8 cellular contexts compared by ENCODE assay signal in genomic region chr2:164910091-164910899, GRCh38. TPM values are rescaled to one million over a fixed set of nuclear protein-coding genes. Genes with fewer than 3 reads are reported as not detected.
A peak's percentile ranks its signal among the peaks of the same experiment; 100 is the strongest.
DNase-seq lines count a peak whose midpoint lies in the region; ATAC-seq and TF ChIP-seq lines count a peak whose summit lies in the region.

No MANE protein-coding gene starts in this region.

- peak overlapping the region; percentile 8; the same call in 1 of the 2 replicates for H2AFZ ChIP-seq in OCI-LY3 (ENCODE audit: low read depth, low read length)

- H3K36me3 ChIP-seq in OCI-LY3 (replicated peaks; ENCODE audit: low read depth, low read length) (no peaks in the 10 kb centered on the region), stomach (no peaks in the 10 kb centered on the region)

- no peaks in the 10 kb centered on the region for H3K36me3 Mint-ChIP-seq in activated CD4-positive, alpha-beta T cell treated with anti-CD3 and anti-CD28 coated beads, Interleukin-2, amount 10 ng/mL, durations not matched to agents 24 days and 14 days (ENCODE audit: low read depth)

- H3K4me3 ChIP-seq in OCI-LY3 (ENCODE audit: low read length) = peak overlapping the region; percentile 41
- H3K4me3 ChIP-seq in fibroblast of the aortic adventitia (ENCODE audit: low read depth, low read length) = no peak overlapping the region
- H3K4me3 ChIP-seq in stomach = no peak overlapping the region

- peak; percentile 79 for DNase-seq in activated CD4-positive, alpha-beta T cell treated with anti-CD3 and anti-CD28 coated beads, Interleukin-2, amount 10 ng/mL, durations not matched to agents 24 days and 14 days
- DNase-seq in activated CD4-positive, alpha-beta T cell treated with anti-CD3 and anti-CD28 coated beads, Interleukin-2, amount 50 U/mL, for 48 hours = no peak
- DNase-seq in fibroblast of the aortic adventitia (ENCODE audit: low read depth) (peak; percentile 48), stomach (peak; percentile 39), Ammon's horn (ENCODE audit: low spot score) (no peak), NK-92 (lab: John Stamatoyannopoulos, UW; ENCODE audit: unreplicated experiment) (no peak)

- no peak for TF ChIP-seq EP300 in stomach (IDR thresholded peaks at IDR 0.05)

- H3K4me2 ChIP-seq in OCI-LY3 (ENCODE audit: low read length) = peak overlapping the region; percentile 67

- TF ChIP-seq POLR2A in stomach (IDR thresholded peaks at IDR 0.05) = no peak

- H3K9ac ChIP-seq in OCI-LY3 (ENCODE audit: low read length) = peak overlapping the region; percentile 45

- WGBS in stomach, 5 donors = 11 to 23% (median 14%) methylated on average over 6 of the region's 6 CpGs

- H3K27ac ChIP-seq in OCI-LY3 (ENCODE audit: low read length) (peak overlapping the region; percentile 76), stomach (peak overlapping the region; percentile 69 to 93 (median 79))

- no peak overlapping the region for H3K4me3 Mint-ChIP-seq in activated CD4-positive, alpha-beta T cell treated with anti-CD3 and anti-CD28 coated beads, Interleukin-2, amount 10 ng/mL, durations not matched to agents 24 days and 14 days

- H3K4me1 ChIP-seq in OCI-LY3 (ENCODE audit: low read length) = peaks cover 52% of the 10 kb centered on the region
- H3K4me1 ChIP-seq in stomach = peaks cover 9 to 67% (median 36%) of the 10 kb centered on the region in 4 donors

- TF ChIP-seq CTCF in OCI-LY3 (IDR thresholded peaks at IDR 0.05; ENCODE audit: low read depth, low read length) (no peak), fibroblast of the aortic adventitia (IDR thresholded peaks at IDR 0.05; ENCODE audit: insufficient read depth, low read length) (no peak), stomach (IDR thresholded peaks at IDR 0.05) (no peak)

- no peaks in the 10 kb centered on the region for H3K79me2 ChIP-seq in OCI-LY3 (ENCODE audit: low read length)

- H3K4me1 Mint-ChIP-seq in activated CD4-positive, alpha-beta T cell treated with anti-CD3 and anti-CD28 coated beads, Interleukin-2, amount 10 ng/mL, durations not matched to agents 24 days and 14 days = peaks cover 12% of the 10 kb centered on the region

- no peak overlapping the region for H3K27ac Mint-ChIP-seq in activated CD4-positive, alpha-beta T cell treated with anti-CD3 and anti-CD28 coated beads, Interleukin-2, amount 10 ng/mL, durations not matched to agents 24 days and 14 days

- H4K20me1 ChIP-seq in OCI-LY3 (ENCODE audit: insufficient read depth, low read length) = no peaks in the 10 kb centered on the region

- H3K27me3 Mint-ChIP-seq in activated CD4-positive, alpha-beta T cell treated with anti-CD3 and anti-CD28 coated beads, Interleukin-2, amount 10 ng/mL, durations not matched to agents 24 days and 14 days = peaks cover 10% of the 10 kb centered on the region

- H3K27me3 ChIP-seq in OCI-LY3 (ENCODE audit: low read depth, low read length) (no peaks in the 10 kb centered on the region), stomach (no peaks in the 10 kb centered on the region)

- H3K9me3 Mint-ChIP-seq in activated CD4-positive, alpha-beta T cell treated with anti-CD3 and anti-CD28 coated beads, Interleukin-2, amount 10 ng/mL, durations not matched to agents 24 days and 14 days = no peaks in the 10 kb centered on the region

- intact Hi-C loops in activated CD4-positive, alpha-beta T cell treated with anti-CD3 and anti-CD28 coated beads, Interleukin-2, amount 10 ng/mL, durations not matched to agents 24 days and 14 days (cut with micrococcal nuclease) = loop anchor here (1.0 kb wide), 1 partner anchor 14 kb away; no protein-coding TSS in a partner anchor
- intact Hi-C loops in stomach (cut with DNase I; ENCODE audit: low total_unique reads) = no loop called here

- H3K9me3 ChIP-seq in OCI-LY3 (ENCODE audit: insufficient read depth, low read length) (no peaks in the 10 kb centered on the region), stomach (no peaks in the 10 kb centered on the region)

- peak; percentile 70 for ATAC-seq in HG02798 (IDR thresholded peaks at IDR 0.05; ENCODE audit: poor library complexity, unreplicated experiment)

RNA-seq across cellular contexts. Expression of gene SLC38A11, which starts 45.0 kb away (rescaled TPM):
- not detected in 2 replicates for total RNA-seq in activated CD4-positive, alpha-beta T cell treated with anti-CD3 and anti-CD28 coated beads, Interleukin-2, amount 10 ng/mL, durations not matched to agents 24 days and 14 days
- total RNA-seq in fibroblast of the aortic adventitia (ENCODE audit: low replicate concordance) = 0.45 TPM in 1 of 2 replicates, not detected in the other
- total RNA-seq in stomach = 10 to 100 TPM in 2 of 5 donors, 1 to 10 TPM in 2, not detected in 1; 1.3 to 54.3 (median 13.0) TPM
- polyA plus RNA-seq in stomach = 1 to 10 TPM; 1.5 to 5.3 (median 1.5) TPM

Comparison
In these comparisons a context has a peak if more than half of its experiments do, and no peak if none do; other contexts are left out.
1. DNase-seq: peak in activated CD4-positive, alpha-beta T cell treated with anti-CD3 and anti-CD28 coated beads, Interleukin-2, amount 10 ng/mL, durations not matched to agents 24 days and 14 days (single experiment), fibroblast of the aortic adventitia (single experiment) and stomach (single experiment); none in activated CD4-positive, alpha-beta T cell treated with anti-CD3 and anti-CD28 coated beads, Interleukin-2, amount 50 U/mL, for 48 hours (0 of 2), Ammon's horn (single experiment) and NK-92 (single experiment).